In genomic region chr3:59731909-59732308, GRCh38 we compare ENCODE assay signal across 1 cellular context.
TF ChIP-seq lines count a peak whose summit lies in the region.

No MANE protein-coding gene starts in this region.

TF ChIP-seq in GM12878, 131 proteins besides CTCF, POLR2A, EP300 and RAD21:
- peak; percentile 28; the same call in 1 of the 2 replicates for TF ChIP-seq ATF7 (IDR thresholded peaks at IDR 0.05; ENCODE audit: low read depth)
- TF ChIP-seq EGR1 (IDR thresholded peaks at IDR 0.05; ENCODE audit: borderline replicate concordance in 1 of 2, low read depth in 2 of 2, low read length in 2 of 2): 0 out of 3 replicates have a peak, but pooled peaks of 1 of the 2 experiments have one; percentile 24
- peak; percentile 23; the same call in 1 of the 2 replicates for TF ChIP-seq BCL11A (IDR thresholded peaks at IDR 0.05; ENCODE audit: low read depth, low read length)
- no peak for TF ChIP-seq FOS (IDR thresholded peaks at IDR 0.05; ENCODE audit: borderline replicate concordance, extremely low read depth, insufficient read length)
- TF ChIP-seq NBN (IDR thresholded peaks at IDR 0.05): 0 out of 2 replicates have a peak, but pooled peaks have one; percentile 36
- no peak for TF ChIP-seq ZBTB11 (CRISPR knock-in tag; IDR thresholded peaks at IDR 0.05)
- peak; percentile 87 for TF ChIP-seq RUNX3 (IDR thresholded peaks at IDR 0.05; ENCODE audit: low read length)
- TF ChIP-seq BHLHE40 (IDR thresholded peaks at IDR 0.05; ENCODE audit: borderline replicate concordance in 1 of 2, low read depth in 2 of 2, low read length in 1 of 2): peak in 1 of 2 experiments; percentile 39; a peak in 1 of 4 replicates
- no peak for TF ChIP-seq TCF12 (IDR thresholded peaks at IDR 0.05; ENCODE audit: low read depth, low read length)
- no peak for TF ChIP-seq USF1 (IDR thresholded peaks at IDR 0.05; ENCODE audit: borderline replicate concordance, extremely low read length, insufficient read depth, low read depth, low read length)
- peak; percentile 67 to 70; a peak in 2 of 4 replicates for TF ChIP-seq IKZF2 (IDR thresholded peaks at IDR 0.05)
- 0 out of 2 replicates have a peak, but pooled peaks have one; percentile 46 for TF ChIP-seq IKZF1 (conservative IDR thresholded peaks at IDR 0.05)
- peak; percentile 57; the same call in 1 of the 2 replicates for TF ChIP-seq DPF2 (IDR thresholded peaks at IDR 0.05)
- TF ChIP-seq, protein P1, sequence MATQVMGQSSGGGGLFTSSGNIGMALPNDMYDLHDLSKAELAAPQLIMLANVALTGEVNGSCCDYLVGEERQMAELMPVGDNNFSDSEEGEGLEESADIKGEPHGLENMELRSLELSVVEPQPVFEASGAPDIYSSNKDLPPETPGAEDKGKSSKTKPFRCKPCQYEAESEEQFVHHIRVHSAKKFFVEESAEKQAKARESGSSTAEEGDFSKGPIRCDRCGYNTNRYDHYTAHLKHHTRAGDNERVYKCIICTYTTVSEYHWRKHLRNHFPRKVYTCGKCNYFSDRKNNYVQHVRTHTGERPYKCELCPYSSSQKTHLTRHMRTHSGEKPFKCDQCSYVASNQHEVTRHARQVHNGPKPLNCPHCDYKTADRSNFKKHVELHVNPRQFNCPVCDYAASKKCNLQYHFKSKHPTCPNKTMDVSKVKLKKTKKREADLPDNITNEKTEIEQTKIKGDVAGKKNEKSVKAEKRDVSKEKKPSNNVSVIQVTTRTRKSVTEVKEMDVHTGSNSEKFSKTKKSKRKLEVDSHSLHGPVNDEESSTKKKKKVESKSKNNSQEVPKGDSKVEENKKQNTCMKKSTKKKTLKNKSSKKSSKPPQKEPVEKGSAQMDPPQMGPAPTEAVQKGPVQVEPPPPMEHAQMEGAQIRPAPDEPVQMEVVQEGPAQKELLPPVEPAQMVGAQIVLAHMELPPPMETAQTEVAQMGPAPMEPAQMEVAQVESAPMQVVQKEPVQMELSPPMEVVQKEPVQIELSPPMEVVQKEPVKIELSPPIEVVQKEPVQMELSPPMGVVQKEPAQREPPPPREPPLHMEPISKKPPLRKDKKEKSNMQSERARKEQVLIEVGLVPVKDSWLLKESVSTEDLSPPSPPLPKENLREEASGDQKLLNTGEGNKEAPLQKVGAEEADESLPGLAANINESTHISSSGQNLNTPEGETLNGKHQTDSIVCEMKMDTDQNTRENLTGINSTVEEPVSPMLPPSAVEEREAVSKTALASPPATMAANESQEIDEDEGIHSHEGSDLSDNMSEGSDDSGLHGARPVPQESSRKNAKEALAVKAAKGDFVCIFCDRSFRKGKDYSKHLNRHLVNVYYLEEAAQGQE (IDR thresholded peaks at IDR 0.05; ENCODE audit: low read depth, low read length): no peak
- TF ChIP-seq, protein P2, sequence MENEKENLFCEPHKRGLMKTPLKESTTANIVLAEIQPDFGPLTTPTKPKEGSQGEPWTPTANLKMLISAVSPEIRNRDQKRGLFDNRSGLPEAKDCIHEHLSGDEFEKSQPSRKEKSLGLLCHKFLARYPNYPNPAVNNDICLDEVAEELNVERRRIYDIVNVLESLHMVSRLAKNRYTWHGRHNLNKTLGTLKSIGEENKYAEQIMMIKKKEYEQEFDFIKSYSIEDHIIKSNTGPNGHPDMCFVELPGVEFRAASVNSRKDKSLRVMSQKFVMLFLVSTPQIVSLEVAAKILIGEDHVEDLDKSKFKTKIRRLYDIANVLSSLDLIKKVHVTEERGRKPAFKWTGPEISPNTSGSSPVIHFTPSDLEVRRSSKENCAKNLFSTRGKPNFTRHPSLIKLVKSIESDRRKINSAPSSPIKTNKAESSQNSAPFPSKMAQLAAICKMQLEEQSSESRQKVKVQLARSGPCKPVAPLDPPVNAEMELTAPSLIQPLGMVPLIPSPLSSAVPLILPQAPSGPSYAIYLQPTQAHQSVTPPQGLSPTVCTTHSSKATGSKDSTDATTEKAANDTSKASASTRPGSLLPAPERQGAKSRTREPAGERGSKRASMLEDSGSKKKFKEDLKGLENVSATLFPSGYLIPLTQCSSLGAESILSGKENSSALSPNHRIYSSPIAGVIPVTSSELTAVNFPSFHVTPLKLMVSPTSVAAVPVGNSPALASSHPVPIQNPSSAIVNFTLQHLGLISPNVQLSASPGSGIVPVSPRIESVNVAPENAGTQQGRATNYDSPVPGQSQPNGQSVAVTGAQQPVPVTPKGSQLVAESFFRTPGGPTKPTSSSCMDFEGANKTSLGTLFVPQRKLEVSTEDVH (IDR thresholded peaks at IDR 0.05; ENCODE audit: low read depth, partially characterized antibody): no peak
- 0 out of 2 replicates have a peak, but pooled peaks have one; percentile 21 for TF ChIP-seq PAX5 (IDR thresholded peaks at IDR 0.05; ENCODE audit: borderline replicate concordance, low read depth, low read length)
- peak; percentile 64 for TF ChIP-seq PBX3 (IDR thresholded peaks at IDR 0.05; ENCODE audit: insufficient replicate concordance, low read depth, low read length)
- peak; percentile 71 for TF ChIP-seq MTA2 (IDR thresholded peaks at IDR 0.05; ENCODE audit: low read depth)
- TF ChIP-seq, protein P3, sequence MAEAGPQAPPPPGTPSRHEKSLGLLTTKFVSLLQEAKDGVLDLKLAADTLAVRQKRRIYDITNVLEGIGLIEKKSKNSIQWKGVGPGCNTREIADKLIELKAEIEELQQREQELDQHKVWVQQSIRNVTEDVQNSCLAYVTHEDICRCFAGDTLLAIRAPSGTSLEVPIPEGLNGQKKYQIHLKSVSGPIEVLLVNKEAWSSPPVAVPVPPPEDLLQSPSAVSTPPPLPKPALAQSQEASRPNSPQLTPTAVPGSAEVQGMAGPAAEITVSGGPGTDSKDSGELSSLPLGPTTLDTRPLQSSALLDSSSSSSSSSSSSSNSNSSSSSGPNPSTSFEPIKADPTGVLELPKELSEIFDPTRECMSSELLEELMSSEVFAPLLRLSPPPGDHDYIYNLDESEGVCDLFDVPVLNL (IDR thresholded peaks at IDR 0.05; ENCODE audit: low read depth, low read length): no peak
- TF ChIP-seq MXI1 (IDR thresholded peaks at IDR 0.05; ENCODE audit: low read depth, low read length): no peak
- peak; percentile 46 for TF ChIP-seq PKNOX1 (IDR thresholded peaks at IDR 0.05)
